In genomic region chr20:5002077-5002413, GRCh38 we compare ENCODE assay signal across 8 cellular contexts. TPM values are rescaled to one million over a fixed set of nuclear protein-coding genes. Genes with fewer than 3 reads are reported as not detected.
A peak's percentile ranks its signal among the peaks of the same experiment; 100 is the strongest.
DNase-seq lines count a peak whose midpoint lies in the region; ATAC-seq and TF ChIP-seq lines count a peak whose summit lies in the region.

No MANE protein-coding gene starts in this region.

- H3K36me3 ChIP-seq in left ventricle myocardium inferior, result no peaks in the 10 kb centered on the region

- CTCF ChIA-PET in activated B cell treated with CpG ODN at 0.5 μM for 24 hours (lab: Charles Lee), result interaction anchor here (4.1 kb wide), 1 partner anchor 98 kb away, joined by 16 read pairs; no protein-coding TSS in a partner anchor

- H3K27me3 ChIP-seq in left ventricle myocardium inferior (ENCODE audit: low read depth), result no peaks in the 10 kb centered on the region

- H3K27ac ChIP-seq in left ventricle myocardium inferior (replicated peaks) (no peak overlapping the region), skin epidermis (peak overlapping the region in 4 of 21 experiments; percentile 23 to 79 (median 60))

- TF ChIP-seq CTCF in activated B cell treated with CpG ODN at 0.5 μM for 24 hours (IDR thresholded peaks at IDR 0.05) (no peak), left ventricle myocardium inferior (IDR thresholded peaks at IDR 0.05; ENCODE audit: borderline replicate concordance) (no peak)

- intact Hi-C loops in activated B cell treated with CpG ODN at 0.5 μM for 24 hours (cut with micrococcal nuclease) (no loop called here), left ventricle myocardium inferior (cut with micrococcal nuclease) (no loop called here)

- H3K4me1 ChIP-seq in left ventricle myocardium inferior, result peaks cover 18% of the 10 kb centered on the region

- H3K4me3 ChIP-seq in left ventricle myocardium inferior, result peak overlapping the region; percentile 81
- peak overlapping the region in 5 of 7 experiments; percentile 72 to 88 (median 78) for H3K4me3 ChIP-seq in skin epidermis

- H3K4me1 Mint-ChIP-seq in activated B cell treated with CpG ODN at 0.5 μM for 24 hours, result peaks cover 39% of the 10 kb centered on the region

- H3K27ac Mint-ChIP-seq in activated B cell treated with CpG ODN at 0.5 μM for 24 hours, result peak overlapping the region; percentile 92

- DNase-seq in DMS79 treated with DMSO at 0.1 percent for 48 hours (lab: John Stamatoyannopoulos, UW), result peak; percentile 17
- no peak for DNase-seq in DMS79 (lab: John Stamatoyannopoulos, UW)
- no peak for DNase-seq in activated B cell treated with CpG ODN at 0.5 μM for 24 hours
- peak; percentile 18 for DNase-seq in left ventricle myocardium inferior
- no peak for DNase-seq in AG08395 (ENCODE audit: low spot score)
- DNase-seq in NCI-H774 (lab: John Stamatoyannopoulos, UW), result no peak
- DNase-seq in HuH-7.5 (ENCODE audit: low spot score), result no peak

- H3K36me3 Mint-ChIP-seq in activated B cell treated with CpG ODN at 0.5 μM for 24 hours (ENCODE audit: low read depth), result peaks cover 8% of the 10 kb centered on the region

- H3K9me3 Mint-ChIP-seq in activated B cell treated with CpG ODN at 0.5 μM for 24 hours, result no peaks in the 10 kb centered on the region

- peak overlapping the region; percentile 98 for H3K4me3 Mint-ChIP-seq in activated B cell treated with CpG ODN at 0.5 μM for 24 hours

- POLR2A ChIA-PET in activated B cell treated with CpG ODN at 0.5 μM for 24 hours (lab: Charles Lee), result no interaction called here

- no peaks in the 10 kb centered on the region for H3K9me3 ChIP-seq in left ventricle myocardium inferior (replicated peaks)

- ATAC-seq in activated B cell treated with CpG ODN at 0.5 μM for 24 hours (ENCODE audit: low read depth), result peak; percentile 2

- no peaks in the 10 kb centered on the region for H3K27me3 Mint-ChIP-seq in activated B cell treated with CpG ODN at 0.5 μM for 24 hours

RNA-seq across cellular contexts. Expression of gene SLC23A2, which starts 0.7 kb away (rescaled TPM):
- total RNA-seq in activated B cell treated with CpG ODN at 0.5 μM for 24 hours, result 70.9 and 79.8 TPM in 2 replicates
- total RNA-seq in left ventricle myocardium inferior, result 6.3 TPM

Comparison
In these comparisons a context has a peak if more than half of its experiments do, and no peak if none do; other contexts are left out.
1. DNase-seq: peak in DMS79 treated with DMSO at 0.1 percent for 48 hours (single experiment) and left ventricle myocardium inferior (single experiment); none in DMS79 (single experiment), activated B cell treated with CpG ODN at 0.5 μM for 24 hours (single experiment), AG08395 (single experiment), NCI-H774 (single experiment) and HuH-7.5 (single experiment).